22 cellular contexts compared by ENCODE assay signal in the genomic region with DNA sequence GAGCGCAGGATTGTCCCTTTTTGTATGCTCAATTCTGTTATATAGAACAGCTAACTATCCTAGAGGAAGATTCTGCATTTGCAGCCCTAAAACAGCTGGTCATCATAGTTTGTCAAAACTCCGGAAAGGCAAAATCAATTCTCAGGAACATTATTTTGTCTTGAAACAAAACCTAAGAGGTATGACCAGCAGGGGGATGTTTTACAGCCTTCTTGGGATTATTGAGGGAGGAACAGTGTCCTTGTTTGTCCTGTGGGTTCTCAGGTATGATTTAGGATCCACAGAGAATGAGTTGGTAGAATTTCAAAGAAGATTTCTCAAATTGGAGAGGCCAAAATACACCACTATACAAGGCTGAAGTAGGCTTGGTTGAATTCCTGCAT.
A peak's percentile ranks its signal among the peaks of the same experiment; 100 is the strongest.
DNase-seq lines count a peak whose midpoint lies in the region; ATAC-seq, FAIRE-seq and TF ChIP-seq lines count a peak whose summit lies in the region.
"Had no signal": no experiment of that assay in that cellular context is flagged by ENCODE, and none has a peak within 500 bp of the region (broad histone marks: within the 10 kb centered on the region; RNA-seq: fewer than 3 reads in every experiment).

No MANE protein-coding gene starts in this region.

- no peaks in the 10 kb centered on the region for H3K27me3 ChIP-seq in H9 (ENCODE audit: insufficient read depth, low read length)
- H3K27me3 ChIP-seq: sigmoid colon, SJSA1 had no signal

- POLR2A ChIA-PET in WTC11 (lab: Charles Lee): no interaction called here

- peaks cover 4% of the 10 kb centered on the region for H3K4me1 ChIP-seq in H9 (ENCODE audit: insufficient read depth, low read length)
- peaks cover 8 to 12% of the 10 kb centered on the region in 2 donors for H3K4me1 ChIP-seq in kidney (ENCODE audit: control insufficient read depth in 1 of 2, insufficient read depth in 1 of 2, low read depth in 1 of 2, low read length in 2 of 2)

- H3K4me3 Mint-ChIP-seq in H9: no peak overlapping the region
- no peak overlapping the region for H3K4me3 Mint-ChIP-seq in WTC11
- H3K4me3 Mint-ChIP-seq: activated naive CD8-positive, alpha-beta T cell treated with anti-CD3 and anti-CD28 coated beads for 36 hours; IgD-negative memory B cell; stimulated activated naive CD8-positive, alpha-beta T cell treated with anti-CD3 and anti-CD28 coated beads, Interleukin-15, amount 100 ng/mL, for 72 hours had no signal

- H3K4me3 ChIP-seq in fibroblast of villous mesenchyme (ENCODE audit: low read depth, low read length) (no peak overlapping the region), retinal pigment epithelial cell (ENCODE audit: low read length) (no peak overlapping the region), kidney (ENCODE audit: low read length in 2 of 2) (no peak overlapping the region)
- H3K4me3 ChIP-seq: sigmoid colon, SJSA1 had no signal

- no peak overlapping the region for H3K18ac ChIP-seq in H9 (ENCODE audit: insufficient read length, low read depth, low read length)

- FAIRE-seq in kidney (lab: Jason Lieb, UNC) (no peak), H54 (lab: Jason Lieb, UNC) (no peak)

- CTCF ChIA-PET in WTC11 (lab: Charles Lee): interaction anchor here (0.8 to 1.5 kb wide), 2 partner anchors 11 to 191 kb away, joined by 4 to 6 read pairs; no protein-coding TSS in a partner anchor

- no peaks in the 10 kb centered on the region for H3K27me3 Mint-ChIP-seq in H9 (ENCODE audit: low read depth)
- no peaks in the 10 kb centered on the region for H3K27me3 Mint-ChIP-seq in WTC11 (ENCODE audit: low read depth)
- H3K27me3 Mint-ChIP-seq: activated naive CD8-positive, alpha-beta T cell treated with anti-CD3 and anti-CD28 coated beads for 36 hours; IgD-negative memory B cell; stimulated activated naive CD8-positive, alpha-beta T cell treated with anti-CD3 and anti-CD28 coated beads, Interleukin-15, amount 100 ng/mL, for 72 hours had no signal

- H3K9me3 ChIP-seq in H9 (ENCODE audit: control insufficient read depth, low read depth, low read length): peaks cover 5% of the 10 kb centered on the region
- peaks cover 0 to 5% of the 10 kb centered on the region in 2 donors for H3K9me3 ChIP-seq in kidney (ENCODE audit: control insufficient read depth in 1 of 2, low read length in 2 of 2)
- H3K9me3 ChIP-seq: sigmoid colon, SJSA1 had no signal

- H3K4me2 ChIP-seq in H9 (ENCODE audit: insufficient read depth, insufficient read length, low read length): no peak overlapping the region

- H3K36me3 Mint-ChIP-seq in H9 (ENCODE audit: insufficient read depth in 1 of 3, low read depth in 3 of 3) (peaks cover 13 to 19% (median 17%) of the 10 kb centered on the region in 3 experiments; a peak in 6 of 7 replicates), WTC11 (peaks cover 16% of the 10 kb centered on the region)
- H3K36me3 Mint-ChIP-seq: activated naive CD8-positive, alpha-beta T cell treated with anti-CD3 and anti-CD28 coated beads for 36 hours; IgD-negative memory B cell had no signal

- peaks cover 7% of the 10 kb centered on the region for H3K79me1 ChIP-seq in H9 (ENCODE audit: insufficient read depth, low read depth, low read length, poor library complexity, severe bottlenecking)

- no peak overlapping the region for H4K5ac ChIP-seq in H9 (ENCODE audit: insufficient read length, low read depth, low read length)

- H3K14ac ChIP-seq in H9 (ENCODE audit: insufficient read depth, low read length): no peak overlapping the region

- no peak overlapping the region for H2BK20ac ChIP-seq in H9 (ENCODE audit: low read depth, low read length, poor library complexity, severe bottlenecking)

- H3K27ac Mint-ChIP-seq in H9 (no peak overlapping the region), WTC11 (0 out of 2 replicates have a peak overlapping the region, but pooled peaks have one; percentile 45)
- H3K27ac Mint-ChIP-seq: activated naive CD8-positive, alpha-beta T cell treated with anti-CD3 and anti-CD28 coated beads for 36 hours; stimulated activated naive CD8-positive, alpha-beta T cell treated with anti-CD3 and anti-CD28 coated beads, Interleukin-15, amount 100 ng/mL, for 72 hours had no signal

- no peak; the same call in 1 of the 2 replicates for ATAC-seq in WTC11
- ATAC-seq: esophagus mucosa; left lobe of liver; stimulated activated naive CD8-positive, alpha-beta T cell treated with anti-CD3 and anti-CD28 coated beads, Interleukin-15, amount 100 ng/mL, for 72 hours had no signal

- H3K79me2 ChIP-seq in H9 (ENCODE audit: insufficient read depth, low read length): peaks cover 2% of the 10 kb centered on the region; the same call in 1 of the 2 replicates

- H4K20me1 ChIP-seq in H9 (ENCODE audit: control insufficient read depth, insufficient read depth, insufficient read length): no peaks in the 10 kb centered on the region

- H2BK120ac ChIP-seq in H9 (ENCODE audit: low read depth, low read length, poor library complexity, severe bottlenecking): no peak overlapping the region

- H2AFZ ChIP-seq in H9 (ENCODE audit: low read length): no peak overlapping the region

- no peak overlapping the region for H2AK5ac ChIP-seq in H9 (ENCODE audit: insufficient read length, low read length)

- H3K9ac ChIP-seq in H9 (ENCODE audit: extremely low read depth, insufficient read length, low read length) (no peak overlapping the region), kidney (ENCODE audit: low read length in 2 of 2) (no peak overlapping the region)

- peak; percentile 38; the same call in 2 of the 3 replicates for TF ChIP-seq CTCF in H9 (conservative IDR thresholded peaks at IDR 0.05)
- no peak for TF ChIP-seq CTCF in WTC11 (IDR thresholded peaks at IDR 0.05)
- TF ChIP-seq CTCF in fibroblast of villous mesenchyme (IDR thresholded peaks at IDR 0.05; ENCODE audit: insufficient read depth, low read depth, low read length): no peak
- peak; percentile 33 for TF ChIP-seq CTCF in retinal pigment epithelial cell (conservative IDR thresholded peaks at IDR 0.05; ENCODE audit: low read depth, low read length)
- no peak for TF ChIP-seq CTCF in kidney (IDR thresholded peaks at IDR 0.05; ENCODE audit: borderline replicate concordance, extremely low read depth, insufficient read depth)

- H3K56ac ChIP-seq in H9 (ENCODE audit: insufficient read length, low read depth, low read length): no peak overlapping the region

- H4K91ac ChIP-seq in H9 (ENCODE audit: insufficient read length, low read depth, low read length): no peak overlapping the region

- no peak overlapping the region for H3K4ac ChIP-seq in H9 (ENCODE audit: low read depth, low read length)

- DNase-seq in H9 (no peak), WTC11 (ENCODE audit: low spot score) (no peak), fibroblast of villous mesenchyme (ENCODE audit: low read depth) (peak; percentile 8), retinal pigment epithelial cell (ENCODE audit: low read depth) (no peak), kidney (no peak), H54 (ENCODE audit: insufficient read length, low spot score) (no peak), medulla oblongata (ENCODE audit: extremely low spot score) (no peak), DMS79 (lab: John Stamatoyannopoulos, UW) (no peak)
- DNase-seq: activated naive CD8-positive, alpha-beta T cell treated with anti-CD3 and anti-CD28 coated beads for 36 hours; Calu3; MM.1S; NCI-H1694 treated with DMSO at 0.1 percent for 48 hours; NCI-H2227 treated with DMSO at 0.1 percent for 48 hours; occipital lobe; sigmoid colon; stimulated activated CD4-positive, alpha-beta T cell treated with anti-CD3 and anti-CD28 coated beads, Interleukin-1b, Interleukin-23, amount 100 ng/mL, for 48 hours; stimulated activated naive CD8-positive, alpha-beta T cell treated with anti-CD3 and anti-CD28 coated beads, Interleukin-15, amount 100 ng/mL, for 72 hours; trophoblast cell had no signal

- no peak overlapping the region for H3T11ph ChIP-seq in H9 (ENCODE audit: low read length)

- no peak for TF ChIP-seq POLR2A in H54 (IDR thresholded peaks at IDR 0.05; ENCODE audit: low read depth, low read length)

- intact Hi-C loops in kidney (cut with DNase I): no loop called here

- H3K4me1 Mint-ChIP-seq in H9: peaks cover 23% of the 10 kb centered on the region in 2 experiments
- H3K4me1 Mint-ChIP-seq in WTC11: peaks cover 32% of the 10 kb centered on the region

- H2BK15ac ChIP-seq in H9 (ENCODE audit: low read depth, low read length): no peak overlapping the region

- no peaks in the 10 kb centered on the region for H3K23me2 ChIP-seq in H9 (ENCODE audit: insufficient read length, low read depth, low read length, poor library complexity, severe bottlenecking)

- H3K27ac ChIP-seq in H9 (ENCODE audit: insufficient read length, low read depth, low read length) (no peak overlapping the region), kidney (ENCODE audit: low read depth in 2 of 2, low read length in 2 of 2) (no peak overlapping the region)
- H3K27ac ChIP-seq: sigmoid colon had no signal

- H4K8ac ChIP-seq in H9 (replicated peaks; ENCODE audit: insufficient read length, low read depth, low read length): no peak overlapping the region

- H2BK12ac ChIP-seq in H9 (ENCODE audit: insufficient read length, low read depth, low read length): no peak overlapping the region

- no peak overlapping the region for H3K23ac ChIP-seq in H9 (ENCODE audit: insufficient read length, low read depth, low read length)

- H3K9me3 Mint-ChIP-seq in H9 (peaks cover 14 to 16% of the 10 kb centered on the region in 2 experiments; a peak in 4 of 5 replicates), WTC11 (peaks cover 19% of the 10 kb centered on the region)
- H3K9me3 Mint-ChIP-seq: IgD-negative memory B cell had no signal

- no CpG with 5 or more reads among the region's 2 CpGs for WGBS in H9 (ENCODE audit: extremely low coverage, insufficient read length, low lambda C conversion rate)

- no peaks in the 10 kb centered on the region for H3K36me3 ChIP-seq in kidney (ENCODE audit: control insufficient read depth in 1 of 2, insufficient read depth in 2 of 2, low read length in 2 of 2)
- H3K36me3 ChIP-seq: sigmoid colon had no signal

- H2BK5ac ChIP-seq in H9 (ENCODE audit: insufficient read length, low read length): no peak overlapping the region

TF ChIP-seq in WTC11, 78 proteins besides CTCF, POLR2A, EP300 and RAD21 (continues in another document):
- TF ChIP-seq NR1H2 (CRISPR knock-in tag; IDR thresholded peaks at IDR 0.05) (no peak), ZNF219 (CRISPR knock-in tag; IDR thresholded peaks at IDR 0.05; ENCODE audit: borderline replicate concordance) (no peak), ESRRA (CRISPR knock-in tag; IDR thresholded peaks at IDR 0.05; ENCODE audit: borderline replicate concordance) (no peak), HMGA2 (CRISPR knock-in tag; IDR thresholded peaks at IDR 0.05) (no peak), ZNF232 (CRISPR knock-in tag; IDR thresholded peaks at IDR 0.05) (no peak)
- TF ChIP-seq, protein P1, sequence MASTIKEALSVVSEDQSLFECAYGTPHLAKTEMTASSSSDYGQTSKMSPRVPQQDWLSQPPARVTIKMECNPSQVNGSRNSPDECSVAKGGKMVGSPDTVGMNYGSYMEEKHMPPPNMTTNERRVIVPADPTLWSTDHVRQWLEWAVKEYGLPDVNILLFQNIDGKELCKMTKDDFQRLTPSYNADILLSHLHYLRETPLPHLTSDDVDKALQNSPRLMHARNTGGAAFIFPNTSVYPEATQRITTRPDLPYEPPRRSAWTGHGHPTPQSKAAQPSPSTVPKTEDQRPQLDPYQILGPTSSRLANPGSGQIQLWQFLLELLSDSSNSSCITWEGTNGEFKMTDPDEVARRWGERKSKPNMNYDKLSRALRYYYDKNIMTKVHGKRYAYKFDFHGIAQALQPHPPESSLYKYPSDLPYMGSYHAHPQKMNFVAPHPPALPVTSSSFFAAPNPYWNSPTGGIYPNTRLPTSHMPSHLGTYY (CRISPR knock-in tag; IDR thresholded peaks at IDR 0.05): no peak

Comparison
In these comparisons a context has a peak if more than half of its experiments do, and no peak if none do; other contexts are left out.
1. CTCF ChIP-seq: peak in H9 (single experiment) and retinal pigment epithelial cell (single experiment); none in WTC11 (single experiment), fibroblast of villous mesenchyme (single experiment) and kidney (single experiment).